ENCODE assay signal across 9 cellular contexts in genomic region chr15:74793135-74794028, GRCh38. TPM values are rescaled to one million over a fixed set of nuclear protein-coding genes. Genes with fewer than 3 reads are reported as not detected.
A peak's percentile ranks its signal among the peaks of the same experiment; 100 is the strongest.
DNase-seq lines count a peak whose midpoint lies in the region; ATAC-seq lines count a peak whose summit lies in the region.
"Had no signal": no experiment of that assay in that cellular context is flagged by ENCODE, and none has a peak within 500 bp of the region (broad histone marks: within the 10 kb centered on the region; RNA-seq: fewer than 3 reads in every experiment).

No MANE protein-coding gene starts in this region.

- no peak overlapping the region for H3K18ac ChIP-seq in mesendoderm (ENCODE audit: low read length)

- peak; percentile 45 for ATAC-seq in activated T-cell treated with anti-CD3 and anti-CD28 coated beads, Interleukin-2, amount 50 U/mL, for 4 hours
- ATAC-seq in HG03457 (IDR thresholded peaks at IDR 0.05; ENCODE audit: unreplicated experiment) (no peak), HG03039 (IDR thresholded peaks at IDR 0.05; ENCODE audit: unreplicated experiment) (no peak)

- no peak overlapping the region for H3K4me2 ChIP-seq in mesendoderm (ENCODE audit: low read length)

- WGBS in thymus: 82% methylated on average over 12 of the region's 12 CpGs
- WGBS in mesendoderm (ENCODE audit: extremely low coverage, insufficient coverage, low lambda C conversion rate): no CpG with 5 or more reads among the region's 12 CpGs

- no peak overlapping the region for H2BK5ac ChIP-seq in mesendoderm (ENCODE audit: low read length)

- no peak overlapping the region for H2AK5ac ChIP-seq in mesendoderm (ENCODE audit: low read length)

- no peak overlapping the region for H2BK120ac ChIP-seq in mesendoderm (ENCODE audit: low read depth, low read length)

- peaks cover 27% of the 10 kb centered on the region for H3K36me3 Mint-ChIP-seq in activated T-cell treated with anti-CD3 and anti-CD28 coated beads, Interleukin-2, amount 50 U/mL, for 4 hours (ENCODE audit: insufficient read depth)

- H3K27me3 ChIP-seq in thymus (ENCODE audit: control insufficient read depth, insufficient read depth) (no peaks in the 10 kb centered on the region), mesendoderm (ENCODE audit: insufficient read depth, low read length, poor library complexity) (no peaks in the 10 kb centered on the region)

- H3K27ac ChIP-seq in thymus (ENCODE audit: low read depth) (peak overlapping the region; percentile 67), mesendoderm (ENCODE audit: low read depth, low read length) (no peak overlapping the region)
- H3K27ac ChIP-seq: 22Rv1 had no signal

- H3K79me2 ChIP-seq in mesendoderm (ENCODE audit: control insufficient read depth, insufficient read depth, low read length): peaks cover 8% of the 10 kb centered on the region

- no peak overlapping the region for H3K4me3 Mint-ChIP-seq in activated T-cell treated with anti-CD3 and anti-CD28 coated beads, Interleukin-2, amount 50 U/mL, for 4 hours

- no peaks in the 10 kb centered on the region for H3K27me3 Mint-ChIP-seq in activated T-cell treated with anti-CD3 and anti-CD28 coated beads, Interleukin-2, amount 50 U/mL, for 4 hours (ENCODE audit: low read depth)

- H3K4me1 Mint-ChIP-seq in activated T-cell treated with anti-CD3 and anti-CD28 coated beads, Interleukin-2, amount 50 U/mL, for 4 hours (ENCODE audit: low read depth): peaks cover 85% of the 10 kb centered on the region

- H3K56ac ChIP-seq in mesendoderm (ENCODE audit: low read length): no peak overlapping the region

- peak; percentile 35 for DNase-seq in SIG-M5 treated with dmso at 0.1 percent for 504 hours (lab: John Stamatoyannopoulos, UW; ENCODE audit: unreplicated experiment)
- DNase-seq in SIG-M5 (lab: John Stamatoyannopoulos, UW): no peak
- peak; percentile 74 for DNase-seq in activated T-cell treated with anti-CD3 and anti-CD28 coated beads, Interleukin-2, amount 50 U/mL, for 4 hours
- peak; percentile 76 for DNase-seq in foreskin melanocyte
- no peak for DNase-seq in mesendoderm

- H3K79me1 ChIP-seq in mesendoderm (ENCODE audit: low read length): peaks cover 26% of the 10 kb centered on the region

- H3K36me3 ChIP-seq in thymus (ENCODE audit: control insufficient read depth, insufficient read depth): peaks cover 9% of the 10 kb centered on the region
- no peaks in the 10 kb centered on the region for H3K36me3 ChIP-seq in mesendoderm (ENCODE audit: control insufficient read depth, insufficient read depth, low read length)

- H3K4me3 ChIP-seq in thymus (ENCODE audit: low read length) (no peak overlapping the region), mesendoderm (ENCODE audit: low read length) (no peak overlapping the region)

- no peak overlapping the region for H4K5ac ChIP-seq in mesendoderm (ENCODE audit: low read length)

- H4K8ac ChIP-seq in mesendoderm (ENCODE audit: low read depth, low read length): no peak overlapping the region

- no peaks in the 10 kb centered on the region for H3K9me3 Mint-ChIP-seq in activated T-cell treated with anti-CD3 and anti-CD28 coated beads, Interleukin-2, amount 50 U/mL, for 4 hours

- H2BK15ac ChIP-seq in mesendoderm (replicated peaks; ENCODE audit: low read depth): no peak overlapping the region

- no peak overlapping the region for H3K23ac ChIP-seq in mesendoderm (ENCODE audit: low read length)

- H3K4ac ChIP-seq in mesendoderm (ENCODE audit: low read depth, low read length): no peak overlapping the region

- H3K9ac ChIP-seq in mesendoderm (ENCODE audit: low read length): no peak overlapping the region

- peaks cover 34% of the 10 kb centered on the region for H3K4me1 ChIP-seq in thymus (ENCODE audit: control insufficient read depth, insufficient read depth, low read length)
- H3K4me1 ChIP-seq in mesendoderm (ENCODE audit: control insufficient read depth, low read depth, low read length): peaks cover 4% of the 10 kb centered on the region

- no peaks in the 10 kb centered on the region for H3K9me3 ChIP-seq in thymus (ENCODE audit: control insufficient read depth)

RNA-seq across cellular contexts. Expression of gene CSK, which starts 11.5 kb away (rescaled TPM):
- 100 to 1,000 TPM; 368 to 412 (median 397) TPM for total RNA-seq in activated T-cell treated with anti-CD3 and anti-CD28 coated beads, Interleukin-2, amount 50 U/mL, for 4 hours
- polyA plus RNA-seq in thymus: 94.4 TPM
- polyA plus RNA-seq in mesendoderm (2013, experiment 1 of 2): 26.0 TPM
- polyA plus RNA-seq in mesendoderm (2013, experiment 2 of 2): 26.9 TPM

RNA-seq across cellular contexts. Expression of gene LMAN1L, which starts 19.3 kb away (rescaled TPM):
- under 1 TPM; 0.30 to 0.55 (median 0.40) TPM for total RNA-seq in activated T-cell treated with anti-CD3 and anti-CD28 coated beads, Interleukin-2, amount 50 U/mL, for 4 hours
- 0.41 TPM for polyA plus RNA-seq in thymus
- polyA plus RNA-seq in mesendoderm (2013, experiment 1 of 2): not detected
- not detected for polyA plus RNA-seq in mesendoderm (2013, experiment 2 of 2)

RNA-seq across cellular contexts. Expression of gene CPLX3, which starts 33.0 kb away (rescaled TPM):
- under 1 TPM in 2 of 3 donors, not detected in 1; 0.23 to 0.32 TPM for total RNA-seq in activated T-cell treated with anti-CD3 and anti-CD28 coated beads, Interleukin-2, amount 50 U/mL, for 4 hours
- 1.1 TPM for polyA plus RNA-seq in thymus
- polyA plus RNA-seq in mesendoderm (2013, experiment 1 of 2): 0.22 TPM
- polyA plus RNA-seq in mesendoderm (2013, experiment 2 of 2): 0.24 TPM

RNA-seq across cellular contexts. Expression of gene CYP1A2, which starts 44.7 kb away (rescaled TPM):
- total RNA-seq in activated T-cell treated with anti-CD3 and anti-CD28 coated beads, Interleukin-2, amount 50 U/mL, for 4 hours: under 1 TPM in 1 of 3 donors, not detected in 2; 0.08 TPM
- polyA plus RNA-seq in thymus: 0.05 TPM
- polyA plus RNA-seq in mesendoderm (2013, experiment 1 of 2): not detected
- not detected for polyA plus RNA-seq in mesendoderm (2013, experiment 2 of 2)

RNA-seq across cellular contexts. Expression of gene ULK3, which starts 49.6 kb away (rescaled TPM):
- total RNA-seq in activated T-cell treated with anti-CD3 and anti-CD28 coated beads, Interleukin-2, amount 50 U/mL, for 4 hours: 10 to 100 TPM; 52.8 to 64.7 (median 64.0) TPM
- 59.4 TPM for polyA plus RNA-seq in thymus
- 13.7 TPM for polyA plus RNA-seq in mesendoderm (2013, experiment 1 of 2)
- polyA plus RNA-seq in mesendoderm (2013, experiment 2 of 2): 13.9 TPM

Comparison
In these comparisons a context has a peak if more than half of its experiments do, and no peak if none do; other contexts are left out.
1. DNase-seq: peak in SIG-M5 treated with dmso at 0.1 percent for 504 hours (single experiment), activated T-cell treated with anti-CD3 and anti-CD28 coated beads, Interleukin-2, amount 50 U/mL, for 4 hours (single experiment) and foreskin melanocyte (single experiment); none in SIG-M5 (single experiment) and mesendoderm (single experiment).
2. ATAC-seq: peak in activated T-cell treated with anti-CD3 and anti-CD28 coated beads, Interleukin-2, amount 50 U/mL, for 4 hours (2 of 2); none in HG03457 (single experiment) and HG03039 (single experiment).